In the genomic region with DNA sequence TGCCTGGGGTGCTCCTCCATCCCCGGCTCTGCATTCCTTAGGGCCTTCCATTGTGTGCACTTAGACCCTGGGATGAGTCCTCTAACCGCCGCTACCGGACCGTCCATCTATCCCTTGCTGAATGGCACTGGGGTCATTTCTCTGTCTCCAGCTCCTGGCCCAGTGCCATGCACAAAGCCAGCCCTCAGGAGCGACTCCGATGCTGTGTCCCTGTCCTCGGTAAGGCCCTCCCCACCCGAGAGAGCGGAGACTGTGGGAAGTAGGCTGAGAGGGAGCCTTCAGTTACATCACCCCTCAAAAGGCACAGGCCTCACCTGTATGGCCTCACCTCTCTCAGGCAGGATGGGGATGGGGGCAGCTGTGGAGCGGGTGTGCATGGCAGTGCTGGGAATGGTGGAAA, we compare ENCODE assay signal across 18 cellular contexts. TPM values are rescaled to one million over a fixed set of nuclear protein-coding genes. Genes with fewer than 3 reads are reported as not detected.
A peak's percentile ranks its signal among the peaks of the same experiment; 100 is the strongest.
DNase-seq lines count a peak whose midpoint lies in the region; ATAC-seq and TF ChIP-seq lines count a peak whose summit lies in the region.
"Had no signal": no experiment of that assay in that cellular context is flagged by ENCODE, and none has a peak within 500 bp of the region (broad histone marks: within the 10 kb centered on the region; RNA-seq: fewer than 3 reads in every experiment).

No MANE protein-coding gene starts in this region.

- peaks cover 46% of the 10 kb centered on the region for H3K9me3 Mint-ChIP-seq in activated naive CD4-positive, alpha-beta T cell treated with anti-CD3 and anti-CD28 coated beads for 36 hours
- peaks cover 25% of the 10 kb centered on the region for H3K9me3 Mint-ChIP-seq in memory B cell

- no peak overlapping the region for H3K4me2 ChIP-seq in osteoblast (ENCODE audit: insufficient read depth, low read length)
- H3K4me2 ChIP-seq: BLaER1 treated with 17β-estradiol and CSF1 and Interleukin-3, amounts not matched to agents 10 nM and 100 nM had no signal

- no peak overlapping the region for H3K4me3 Mint-ChIP-seq in activated naive CD4-positive, alpha-beta T cell treated with anti-CD3 and anti-CD28 coated beads for 36 hours
- H3K4me3 Mint-ChIP-seq in T-helper 17 cell: no peak overlapping the region
- H3K4me3 Mint-ChIP-seq in memory B cell: no peak overlapping the region

- no peaks in the 10 kb centered on the region for H3K79me2 ChIP-seq in osteoblast (ENCODE audit: insufficient read depth, low read length)

- CTCF ChIA-PET in activated naive CD4-positive, alpha-beta T cell treated with anti-CD3 and anti-CD28 coated beads for 36 hours (lab: Charles Lee): no interaction called here

- intact Hi-C loops in activated naive CD4-positive, alpha-beta T cell treated with anti-CD3 and anti-CD28 coated beads for 36 hours (cut with micrococcal nuclease): no loop called here

- ATAC-seq in T-helper 17 cell (no peak), memory B cell (ENCODE audit: low read depth) (no peak)
- ATAC-seq: GM12878 had no signal

- H4K20me1 ChIP-seq in osteoblast (ENCODE audit: insufficient read depth, low read length): no peaks in the 10 kb centered on the region
- H4K20me1 ChIP-seq: BLaER1 treated with 17β-estradiol and CSF1 and Interleukin-3, amounts not matched to agents 10 nM and 100 nM had no signal

- H3K9me3 ChIP-seq in T-helper 17 cell (ENCODE audit: control insufficient read depth, low read length, poor library complexity, severe bottlenecking) (no peaks in the 10 kb centered on the region), osteoblast (ENCODE audit: low read depth, low read length) (no peaks in the 10 kb centered on the region)

- H2AFZ ChIP-seq in osteoblast (ENCODE audit: low read length): no peak overlapping the region

- no peaks in the 10 kb centered on the region for H3K4me1 ChIP-seq in osteoblast (ENCODE audit: insufficient read depth, low read length)
- H3K4me1 ChIP-seq: BLaER1 treated with 17β-estradiol and CSF1 and Interleukin-3, amounts not matched to agents 10 nM and 100 nM had no signal

- no peaks in the 10 kb centered on the region for H3K27me3 ChIP-seq in osteoblast (ENCODE audit: insufficient read depth, low read length)
- H3K27me3 ChIP-seq: BLaER1 treated with 17β-estradiol and CSF1 and Interleukin-3, amounts not matched to agents 10 nM and 100 nM had no signal

- peaks cover 37% of the 10 kb centered on the region for H3K4me1 Mint-ChIP-seq in activated naive CD4-positive, alpha-beta T cell treated with anti-CD3 and anti-CD28 coated beads for 36 hours (ENCODE audit: low read depth)
- peaks cover 3% of the 10 kb centered on the region for H3K4me1 Mint-ChIP-seq in T-helper 17 cell
- peaks cover 31% of the 10 kb centered on the region for H3K4me1 Mint-ChIP-seq in memory B cell

- H3K27me3 Mint-ChIP-seq in activated naive CD4-positive, alpha-beta T cell treated with anti-CD3 and anti-CD28 coated beads for 36 hours (ENCODE audit: low read depth): no peaks in the 10 kb centered on the region
- H3K27me3 Mint-ChIP-seq in T-helper 17 cell (no peaks in the 10 kb centered on the region), memory B cell (peaks cover 24% of the 10 kb centered on the region)

- peaks cover 14% of the 10 kb centered on the region for H3K36me3 Mint-ChIP-seq in activated naive CD4-positive, alpha-beta T cell treated with anti-CD3 and anti-CD28 coated beads for 36 hours (ENCODE audit: low read depth)
- no peaks in the 10 kb centered on the region for H3K36me3 Mint-ChIP-seq in T-helper 17 cell (ENCODE audit: low read depth)
- no peaks in the 10 kb centered on the region for H3K36me3 Mint-ChIP-seq in memory B cell

- H3K4me3 ChIP-seq in osteoblast (ENCODE audit: insufficient read depth, low read length): no peak overlapping the region
- H3K4me3 ChIP-seq: BLaER1 treated with 17β-estradiol and CSF1 and Interleukin-3, amounts not matched to agents 10 nM and 100 nM; GM12878 had no signal

- DNase-seq in activated naive CD4-positive, alpha-beta T cell treated with anti-CD3 and anti-CD28 coated beads for 36 hours: no peak
- no peak for DNase-seq in activated naive CD4-positive, alpha-beta T cell treated with anti-CD3 and anti-CD28 coated beads, Interleukin-2, amount 50 U/mL, for 16 hours
- no peak for DNase-seq in T-helper 17 cell
- no peak for DNase-seq in memory B cell (ENCODE audit: low spot score in 2 of 2)
- peak; percentile 79 for DNase-seq in osteoblast (ENCODE audit: insufficient read length, low spot score, missing footprints)
- no peak for DNase-seq in DMS153 treated with DMSO at 0.1 percent for 48 hours (lab: John Stamatoyannopoulos, UW; ENCODE audit: unreplicated experiment)
- DNase-seq in HPDE6-E6E7 (ENCODE audit: extremely low spot score): no peak
- no peak for DNase-seq in SHP77 treated with DMSO at 0.1 percent for 48 hours (lab: John Stamatoyannopoulos, UW)
- DNase-seq: DND-41; GOT3; KG1; NCI-H1417 treated with DMSO at 0.1 percent for 48 hours; NCI-H2029; NCI-H2171; NCI-H446 treated with DMSO at 0.1 percent for 48 hours; NK-92 treated with Interleukin-12 subunit alpha and Interleukin-12 subunit beta, amount 100 ng/mL, for 24 hours had no signal

- H3K27ac Mint-ChIP-seq in activated naive CD4-positive, alpha-beta T cell treated with anti-CD3 and anti-CD28 coated beads for 36 hours: peak overlapping the region; percentile 10
- H3K27ac Mint-ChIP-seq in T-helper 17 cell (peak overlapping the region; percentile 4), memory B cell (peak overlapping the region; percentile 38)

- H3K36me3 ChIP-seq in osteoblast (ENCODE audit: insufficient read depth, low read length): no peaks in the 10 kb centered on the region
- H3K36me3 ChIP-seq: BLaER1 treated with 17β-estradiol and CSF1 and Interleukin-3, amounts not matched to agents 10 nM and 100 nM had no signal

- TF ChIP-seq CTCF in osteoblast (IDR thresholded peaks at IDR 0.05; ENCODE audit: extremely low read depth, low read depth, low read length): no peak

- H3K27ac ChIP-seq in osteoblast (ENCODE audit: low read depth, low read length): no peak overlapping the region
- H3K27ac ChIP-seq: BLaER1 treated with 17β-estradiol and CSF1 and Interleukin-3, amounts not matched to agents 10 nM and 100 nM had no signal

RNA-seq across cellular contexts. Expression of gene MUC4, which starts 33.8 kb away (rescaled TPM):
- under 1 TPM in 1 of 2 experiments, not detected in 1; 0.02 TPM for total RNA-seq in activated naive CD4-positive, alpha-beta T cell treated with anti-CD3 and anti-CD28 coated beads for 36 hours
- total RNA-seq in T-helper 17 cell (not detected), osteoblast (not detected in 2 replicates)

RNA-seq across cellular contexts. Expression of gene MUC20, which starts 57.2 kb away (rescaled TPM):
- under 1 TPM; 0.43 to 0.84 TPM for total RNA-seq in activated naive CD4-positive, alpha-beta T cell treated with anti-CD3 and anti-CD28 coated beads for 36 hours
- total RNA-seq in T-helper 17 cell (10 to 100 TPM in 1 of 2 donors, 1 to 10 TPM in 1; 6.4 to 13.2 TPM), osteoblast (0.36 and 1.2 TPM in 2 replicates)
